Comparison of ENCODE assay signal across 8 cellular contexts in the genomic region with DNA sequence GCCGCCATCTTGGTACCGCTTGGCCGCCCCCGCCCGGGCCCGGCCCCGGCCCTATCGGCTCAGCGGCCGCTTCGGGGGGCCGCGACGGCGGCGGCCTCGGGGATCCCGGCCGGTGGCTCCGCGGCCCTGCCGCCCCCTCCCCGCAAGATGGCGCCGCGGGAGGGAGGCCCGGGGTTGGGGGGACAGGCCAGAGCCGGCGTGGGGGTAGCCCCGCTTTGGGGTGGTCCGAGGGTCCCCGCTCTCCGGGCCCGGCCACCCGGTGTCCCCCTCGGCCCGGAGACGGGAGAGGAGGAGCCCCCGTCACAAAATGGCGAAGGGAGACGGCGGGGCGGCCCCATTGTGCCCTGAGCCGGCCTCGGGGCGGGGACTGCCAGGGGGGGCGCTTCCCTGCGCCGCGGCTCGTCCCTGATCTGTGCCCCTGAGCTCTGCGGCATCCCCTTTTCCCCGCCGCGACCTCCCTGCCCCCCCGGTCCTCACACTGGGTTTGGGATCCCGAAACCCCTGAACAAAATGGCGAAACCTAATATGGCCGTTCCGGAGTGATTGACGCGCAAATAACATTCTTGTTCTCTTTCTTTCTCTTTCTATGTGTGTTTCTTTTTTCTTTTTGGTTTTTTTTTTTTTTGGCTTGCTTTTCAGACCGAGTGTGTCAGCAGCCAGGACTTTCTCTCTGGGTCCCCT. TPM values are rescaled to one million over a fixed set of nuclear protein-coding genes. Genes with fewer than 3 reads are reported as not detected.
DNase-seq lines count a peak whose midpoint lies in the region; ATAC-seq and TF ChIP-seq lines count a peak whose summit lies in the region.

No MANE protein-coding gene starts in this region.

- peaks cover 0 to 3% (median 0%) of the 10 kb centered on the region in 9 donors for H3K9me3 Mint-ChIP-seq in naive thymus-derived CD8-positive, alpha-beta T cell

- peak overlapping the region; percentile 95 to 100 (median 98) for H3K4me3 Mint-ChIP-seq in naive thymus-derived CD8-positive, alpha-beta T cell

- H3K4me3 ChIP-seq in DND-41 (ENCODE audit: low read depth in 1 of 2, low read length in 2 of 2): peak overlapping the region; percentile 70 to 75
- peak overlapping the region; percentile 94 for H3K4me3 ChIP-seq in epithelial cell of proximal tubule (ENCODE audit: low read depth, low read length)
- H3K4me3 ChIP-seq in tibial nerve: peak overlapping the region; percentile 81 to 99 (median 96)

- peak overlapping the region; percentile 94 to 99 (median 99) for H3K27ac Mint-ChIP-seq in naive thymus-derived CD8-positive, alpha-beta T cell

- peaks cover 0 to 4% (median 0%) of the 10 kb centered on the region in 5 donors for H3K27me3 Mint-ChIP-seq in naive thymus-derived CD8-positive, alpha-beta T cell

- H3K4me1 Mint-ChIP-seq in naive thymus-derived CD8-positive, alpha-beta T cell: peaks cover 23 to 51% (median 43%) of the 10 kb centered on the region in 4 donors

- 0 to 1% methylated on average over 52 to 57 of the region's 63 CpGs for WGBS in tibial nerve, 2 donors

- TF ChIP-seq POLR2A in tibial nerve (IDR thresholded peaks at IDR 0.05): peak in 1 of 2 donors; percentile 16

- peak; percentile 73 for DNase-seq in DND-41
- DNase-seq in NCI-H1092 treated with DMSO at 0.1 percent for 48 hours (lab: John Stamatoyannopoulos, UW): peak; percentile 52
- DNase-seq in activated T-cell treated with anti-CD3 and anti-CD28 coated beads for 24 hours (ENCODE audit: low read depth): peak; percentile 39
- no peak for DNase-seq in epithelial cell of proximal tubule (ENCODE audit: low read depth)
- peak; percentile 38 to 72 (median 60) for DNase-seq in naive thymus-derived CD8-positive, alpha-beta T cell
- DNase-seq in tibial nerve (ENCODE audit: low spot score in 2 of 2): peak in 1 of 2 donors; percentile 24
- DNase-seq in DMS153 treated with DMSO at 0.1 percent for 48 hours (lab: John Stamatoyannopoulos, UW; ENCODE audit: unreplicated experiment): no peak

- TF ChIP-seq EP300 in tibial nerve (IDR thresholded peaks at IDR 0.05): no peak

- TF ChIP-seq CTCF in DND-41 (IDR thresholded peaks at IDR 0.05; ENCODE audit: borderline replicate concordance, extremely low read depth, low read length, poor library complexity, severe bottlenecking) (peak; percentile 24), epithelial cell of proximal tubule (conservative IDR thresholded peaks at IDR 0.05; ENCODE audit: low read depth, low read length) (peak; percentile 20), tibial nerve (IDR thresholded peaks at IDR 0.05) (peak in 3 of 5 experiments; percentile 13 to 36 (median 25))

- ATAC-seq in DND-41 (ENCODE audit: insufficient read depth, low read depth) (peak; percentile 17), GM21717 (IDR thresholded peaks at IDR 0.05; ENCODE audit: unreplicated experiment) (peak; percentile 5)
- ATAC-seq in naive thymus-derived CD8-positive, alpha-beta T cell: peak; percentile 2 to 13

- POLR2A ChIA-PET in naive thymus-derived CD8-positive, alpha-beta T cell (lab: Charles Lee): interaction anchor here (0.5 to 5.0 kb wide), 16 partner anchors 9 to 1850 kb away, joined by 3 to 68 read pairs (median 8); a partner anchor contains a TSS

- H3K9ac ChIP-seq in DND-41 (ENCODE audit: low read depth, low read length): peak overlapping the region; percentile 98

- H3K4me2 ChIP-seq in DND-41 (ENCODE audit: insufficient read depth, low read length): peak overlapping the region; percentile 97

- H3K36me3 Mint-ChIP-seq in naive thymus-derived CD8-positive, alpha-beta T cell: peaks cover 0 to 44% (median 17%) of the 10 kb centered on the region in 3 donors

- peaks cover 40% of the 10 kb centered on the region for H4K20me1 ChIP-seq in DND-41 (ENCODE audit: insufficient read depth, low read length)

- H3K9me3 ChIP-seq in DND-41 (ENCODE audit: insufficient read depth, low read length, severe bottlenecking): no peaks in the 10 kb centered on the region
- no peaks in the 10 kb centered on the region for H3K9me3 ChIP-seq in tibial nerve

- peak overlapping the region; percentile 94 for H3K27ac ChIP-seq in DND-41 (ENCODE audit: low read length)
- H3K27ac ChIP-seq in tibial nerve: peak overlapping the region; percentile 93 to 100 (median 98)

- H3K27me3 ChIP-seq in DND-41 (ENCODE audit: insufficient read depth, low read length, poor library complexity): no peaks in the 10 kb centered on the region
- no peaks in the 10 kb centered on the region for H3K27me3 ChIP-seq in tibial nerve

- peaks cover 69% of the 10 kb centered on the region for H3K79me2 ChIP-seq in DND-41 (ENCODE audit: insufficient read depth, low read length)

- H2AFZ ChIP-seq in DND-41 (ENCODE audit: low read depth, low read length): peak overlapping the region; percentile 56

- H3K4me1 ChIP-seq in DND-41 (ENCODE audit: insufficient read depth, low read length) (peaks cover 55% of the 10 kb centered on the region), tibial nerve (peaks cover 3 to 54% (median 38%) of the 10 kb centered on the region in 4 donors)

- H3K36me3 ChIP-seq in DND-41 (ENCODE audit: insufficient read depth, low read length) (peaks cover 46% of the 10 kb centered on the region), tibial nerve (peaks cover 0 to 17% (median 0%) of the 10 kb centered on the region in 3 donors)

RNA-seq across cellular contexts. Expression of a gene that starts 1.0 kb away (rescaled TPM):
- total RNA-seq in epithelial cell of proximal tubule: 39.3 and 41.7 TPM in 2 replicates
- 100 to 1,000 TPM in 1 of 2 experiments, 10 to 100 TPM in 1; 94.1 to 102 TPM for total RNA-seq in naive thymus-derived CD8-positive, alpha-beta T cell
- polyA plus RNA-seq in naive thymus-derived CD8-positive, alpha-beta T cell: 10 to 100 TPM in 2 of 3 donors, 1 to 10 TPM in 1; 9.9 to 16.5 (median 10.6) TPM
- 10 to 100 TPM; 39.9 to 54.3 (median 50.6) TPM for total RNA-seq in tibial nerve

Comparison
In these comparisons a context has a peak if more than half of its experiments do, and no peak if none do; other contexts are left out.
1. DNase-seq: peak in DND-41 (single experiment), NCI-H1092 treated with DMSO at 0.1 percent for 48 hours (single experiment), activated T-cell treated with anti-CD3 and anti-CD28 coated beads for 24 hours (single experiment) and naive thymus-derived CD8-positive, alpha-beta T cell (10 of 10); none in epithelial cell of proximal tubule (single experiment) and DMS153 treated with DMSO at 0.1 percent for 48 hours (single experiment).
2. Peak in every context shown above with its lines, with median percentiles within 50 percentile points of each other: ATAC-seq, H3K4me3 ChIP-seq and CTCF ChIP-seq.